Comparison of ENCODE assay signal across 19 cellular contexts in the genomic region with DNA sequence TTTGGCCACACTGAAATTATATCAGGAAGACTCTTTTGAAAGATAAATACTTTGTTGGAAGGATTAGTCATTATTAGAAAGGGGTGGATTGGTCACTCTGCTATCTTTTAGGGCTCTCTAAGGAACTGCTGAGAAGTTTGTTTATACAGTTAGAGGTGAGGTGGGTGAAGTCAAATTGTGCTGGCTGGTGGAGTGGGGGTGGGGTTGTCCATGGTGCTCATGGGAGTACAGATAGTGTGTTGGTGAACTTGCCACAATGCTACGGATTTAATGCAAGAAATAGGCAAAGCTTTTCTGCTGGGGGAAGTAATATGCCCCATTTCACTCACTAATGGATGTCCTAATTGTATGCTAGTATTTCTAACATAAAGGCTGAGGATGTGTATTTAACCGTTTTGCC. TPM values are rescaled to one million over a fixed set of nuclear protein-coding genes. Genes with fewer than 3 reads are reported as not detected.
DNase-seq lines count a peak whose midpoint lies in the region; ATAC-seq, FAIRE-seq and TF ChIP-seq lines count a peak whose summit lies in the region.
"Had no signal": no experiment of that assay in that cellular context is flagged by ENCODE, and none has a peak within 500 bp of the region (broad histone marks: within the 10 kb centered on the region; RNA-seq: fewer than 3 reads in every experiment).

No MANE protein-coding gene starts in this region.

- BruUV-seq in HepG2 (replicated peaks; lab: Mats Ljungman, UMichigan): no TSS peak

- H3K27ac ChIP-seq in liver (ENCODE audit: low read depth in 1 of 2, low read length in 2 of 2): peak overlapping the region; percentile 68 to 87
- H3K27ac ChIP-seq in HepG2 (ENCODE audit: extremely low read length, insufficient read depth, low read length): no peak overlapping the region
- H3K27ac ChIP-seq in substantia nigra (ENCODE audit: low read depth, low read length, poor library complexity, severe bottlenecking): no peak overlapping the region
- H3K27ac ChIP-seq: WERI-Rb-1 had no signal

- DNase-seq in HepG2 (ENCODE audit: low spot score) (no peak), naive B cell (no peak), urothelium cell line (ENCODE audit: low spot score) (no peak), substantia nigra (lab: John Stamatoyannopoulos, UW) (no peak), left colon (no peak), epidermal melanocyte (ENCODE audit: insufficient read length, low spot score) (no peak)
- no peak for DNase-seq in activated T-helper 1 cell treated with anti-CD3 and anti-CD28 coated beads, Interleukin-12 subunit alpha, Interleukin-12 subunit beta, Interleukin-2, Interleukin-4 antibody, amounts not matched to agents 30 ng/mL and 10 ng/mL and 1 ng/mL, durations not matched to agents 14 hours and 24 hours and 36 hours (ENCODE audit: low spot score)
- DNase-seq: activated naive CD4-positive, alpha-beta T cell treated with anti-CD3 and anti-CD28 coated beads, Interleukin-2, amount 50 U/mL, for 16 hours; caudate nucleus; DMS 273 treated with DMSO at 0.1 percent for 48 hours; head of caudate nucleus; KG1; naive thymus-derived CD8-positive, alpha-beta T cell; NCI-H1417 treated with DMSO at 0.1 percent for 48 hours; NCI-H226; stimulated activated CD4-positive, alpha-beta T cell treated with anti-CD3 and anti-CD28 coated beads, Interleukin-4, amount 100 ng/mL, for 4 hours; WERI-Rb-1 had no signal

- no peak for TF ChIP-seq CTCF in liver (IDR thresholded peaks at IDR 0.05; ENCODE audit: low read depth, low read length, missing input control)
- no peak for TF ChIP-seq CTCF in HepG2 (CRISPR knock-in tag; IDR thresholded peaks at IDR 0.05)

- TF ChIP-seq RAD21 in liver (IDR thresholded peaks at IDR 0.05) (no peak), HepG2 (CRISPR knock-in tag; IDR thresholded peaks at IDR 0.05) (no peak)

- H3K9ac ChIP-seq in liver (ENCODE audit: low read depth in 1 of 2, low read length in 2 of 2) (no peak overlapping the region), HepG2 (ENCODE audit: insufficient read depth, low read depth, low read length) (no peak overlapping the region)

- peak overlapping the region; percentile 29 for H3K27ac Mint-ChIP-seq in activated T-helper 1 cell treated with anti-CD3 and anti-CD28 coated beads, Interleukin-12 subunit alpha, Interleukin-12 subunit beta, Interleukin-2, Interleukin-4 antibody, amounts not matched to agents 30 ng/mL and 10 ng/mL and 1 ng/mL, durations not matched to agents 14 hours and 24 hours and 36 hours
- peak overlapping the region in 5 of 6 donors; percentile 30 to 94 (median 86) for H3K27ac Mint-ChIP-seq in naive B cell

- no peak overlapping the region for H2AFZ ChIP-seq in HepG2 (ENCODE audit: low read length)

- H3K4me2 ChIP-seq in HepG2 (ENCODE audit: low read depth, low read length): no peak overlapping the region

- no peaks in the 10 kb centered on the region for H3K9me3 ChIP-seq in liver (ENCODE audit: control insufficient read depth in 4 of 4, low read length in 3 of 4)
- no peaks in the 10 kb centered on the region for H3K9me3 ChIP-seq in HepG2 (ENCODE audit: low read length)

- H3K4me3 ChIP-seq in liver (ENCODE audit: low read depth in 1 of 3, low read length in 3 of 3) (no peak overlapping the region), HepG2 (replicated peaks in 1 of 3; ENCODE audit: insufficient read depth in 1 of 3, low read depth in 2 of 3, low read length in 3 of 3) (no peak overlapping the region)
- H3K4me3 ChIP-seq: HAP-1 had no signal

- H3K79me2 ChIP-seq in HepG2 (ENCODE audit: insufficient read depth, low read length): peaks cover 28% of the 10 kb centered on the region

- no peak for ATAC-seq in HepG2
- ATAC-seq in naive B cell (ENCODE audit: low read depth in 2 of 2): no peak
- ATAC-seq in left colon: no peak
- ATAC-seq: naive thymus-derived CD8-positive, alpha-beta T cell had no signal

- H3K4me1 Mint-ChIP-seq in activated T-helper 1 cell treated with anti-CD3 and anti-CD28 coated beads, Interleukin-12 subunit alpha, Interleukin-12 subunit beta, Interleukin-2, Interleukin-4 antibody, amounts not matched to agents 30 ng/mL and 10 ng/mL and 1 ng/mL, durations not matched to agents 14 hours and 24 hours and 36 hours (ENCODE audit: low read depth): peaks cover 93% of the 10 kb centered on the region
- H3K4me1 Mint-ChIP-seq in naive B cell: peaks cover 74 to 99% (median 96%) of the 10 kb centered on the region in 3 donors

- peaks cover 12% of the 10 kb centered on the region for H3K9me3 Mint-ChIP-seq in activated T-helper 1 cell treated with anti-CD3 and anti-CD28 coated beads, Interleukin-12 subunit alpha, Interleukin-12 subunit beta, Interleukin-2, Interleukin-4 antibody, amounts not matched to agents 30 ng/mL and 10 ng/mL and 1 ng/mL, durations not matched to agents 14 hours and 24 hours and 36 hours
- H3K9me3 Mint-ChIP-seq in naive B cell: peaks cover 2 to 18% (median 10%) of the 10 kb centered on the region in 7 donors

- peaks cover 42% of the 10 kb centered on the region for H3K36me3 Mint-ChIP-seq in activated T-helper 1 cell treated with anti-CD3 and anti-CD28 coated beads, Interleukin-12 subunit alpha, Interleukin-12 subunit beta, Interleukin-2, Interleukin-4 antibody, amounts not matched to agents 30 ng/mL and 10 ng/mL and 1 ng/mL, durations not matched to agents 14 hours and 24 hours and 36 hours (ENCODE audit: low read depth)
- peaks cover 17 to 29% of the 10 kb centered on the region in 2 donors for H3K36me3 Mint-ChIP-seq in naive B cell

- in situ Hi-C loops in HepG2 (cut with HindIII; ENCODE audit: extremely low pct_ligation_motif_present, low pct_unique_long_range_greater_than_20kb): no loop called here

- no peak for TF ChIP-seq POLR2A in HepG2 (IDR thresholded peaks at IDR 0.05; ENCODE audit: insufficient read depth in 1 of 2, low read depth in 2 of 2, low read length in 2 of 2)

- CTCF ChIA-PET in HepG2 (lab: Yijun Ruan, JAX; ENCODE audit: low intra/inter-chr PET ratio, low total read pairs): no interaction called here

- POLR2A ChIA-PET in HepG2 (lab: Yijun Ruan, JAX): interaction anchor here (1.7 to 2.2 kb wide), 2 partner anchors 16 to 36 kb away, joined by 5 read pairs; a partner anchor contains a TSS

- FAIRE-seq in HepG2 (lab: Jason Lieb, UNC) (no peak), urothelium cell line (lab: Jason Lieb, UNC) (peak; percentile 42)

- no peaks in the 10 kb centered on the region for H4K20me1 ChIP-seq in HepG2 (ENCODE audit: insufficient read depth, low read length)

- H3K36me3 ChIP-seq in liver (ENCODE audit: control insufficient read depth in 4 of 4, insufficient read depth in 3 of 4, low read depth in 1 of 4, low read length in 3 of 4) (no peaks in the 10 kb centered on the region), HepG2 (replicated peaks in 1 of 2; ENCODE audit: control insufficient read depth in 1 of 2, insufficient read depth in 2 of 2, low read length in 2 of 2) (no peaks in the 10 kb centered on the region)
- H3K36me3 ChIP-seq: HAP-1 had no signal

- no peaks in the 10 kb centered on the region for H3K27me3 Mint-ChIP-seq in activated T-helper 1 cell treated with anti-CD3 and anti-CD28 coated beads, Interleukin-12 subunit alpha, Interleukin-12 subunit beta, Interleukin-2, Interleukin-4 antibody, amounts not matched to agents 30 ng/mL and 10 ng/mL and 1 ng/mL, durations not matched to agents 14 hours and 24 hours and 36 hours (ENCODE audit: insufficient read depth)
- H3K27me3 Mint-ChIP-seq in naive B cell: no peaks in the 10 kb centered on the region
- H3K27me3 Mint-ChIP-seq: naive thymus-derived CD8-positive, alpha-beta T cell had no signal

- no peak overlapping the region for H3K4me3 Mint-ChIP-seq in activated T-helper 1 cell treated with anti-CD3 and anti-CD28 coated beads, Interleukin-12 subunit alpha, Interleukin-12 subunit beta, Interleukin-2, Interleukin-4 antibody, amounts not matched to agents 30 ng/mL and 10 ng/mL and 1 ng/mL, durations not matched to agents 14 hours and 24 hours and 36 hours
- H3K4me3 Mint-ChIP-seq in naive B cell: peak overlapping the region in 5 of 8 donors; percentile 14 to 85 (median 52)
- H3K4me3 Mint-ChIP-seq: naive thymus-derived CD8-positive, alpha-beta T cell had no signal

- peaks cover 22 to 68% (median 46%) of the 10 kb centered on the region in 4 donors for H3K4me1 ChIP-seq in liver (ENCODE audit: control insufficient read depth in 4 of 4, insufficient read depth in 4 of 4, low read length in 3 of 4)
- H3K4me1 ChIP-seq in HepG2 (ENCODE audit: insufficient read depth, low read length): peaks cover 68% of the 10 kb centered on the region
- H3K4me1 ChIP-seq: HAP-1 had no signal

- 86% methylated on average over 2 of the region's 2 CpGs for WGBS in liver
- 96% methylated on average over 2 of the region's 2 CpGs for WGBS in HepG2 (ENCODE audit: low lambda C conversion rate)

- H3K27me3 ChIP-seq in liver (ENCODE audit: control insufficient read depth in 4 of 4, insufficient read depth in 4 of 4, low read length in 3 of 4) (no peaks in the 10 kb centered on the region), HepG2 (ENCODE audit: control insufficient read depth in 1 of 2, insufficient read depth in 2 of 2, low read length in 2 of 2) (no peaks in the 10 kb centered on the region)

- intact Hi-C loops in HepG2 (cut with micrococcal nuclease; ENCODE audit: unreplicated experiment): loop anchor here (5.0 kb wide), 1 partner anchor 75 kb away; no protein-coding TSS in a partner anchor
- intact Hi-C loops in activated T-helper 1 cell treated with anti-CD3 and anti-CD28 coated beads, Interleukin-12 subunit alpha, Interleukin-12 subunit beta, Interleukin-2, Interleukin-4 antibody, amounts not matched to agents 30 ng/mL and 10 ng/mL and 1 ng/mL, durations not matched to agents 14 hours and 24 hours and 36 hours (cut with micrococcal nuclease): no loop called here
- intact Hi-C loops in left colon (cut with DNase I, micrococcal nuclease): no loop called here

- TF ChIP-seq EP300 in HepG2 (IDR thresholded peaks at IDR 0.05; ENCODE audit: low read depth in 2 of 2, low read length in 2 of 2) (no peak), HepG2 (CRISPR knock-in tag; IDR thresholded peaks at IDR 0.05; ENCODE audit: borderline replicate concordance) (no peak)

RNA-seq across cellular contexts. Expression of a gene that starts 35.8 kb away (rescaled TPM):
- total RNA-seq in liver: 10 to 100 TPM in 1 of 2 donors, 1 to 10 TPM in 1; 7.9 to 10.8 TPM
- polyA plus RNA-seq in liver: 1 to 10 TPM; 6.8 to 7.4 TPM
- 4.8 and 7.2 TPM in 2 replicates for total RNA-seq in HepG2 (2016; rRNA removed; fragmentation: Illumina TruSeq; extraction: Trizol)
- 0.53 and 0.71 TPM in 2 replicates for total RNA-seq in HepG2 (2016; cell fraction: cytosol; rRNA removed; fragmentation: Illumina TruSeq; extraction: Trizol; ENCODE audit: low read depth)
- total RNA-seq in HepG2 (2016; cell fraction: insoluble cytoplasmic fraction; rRNA removed; fragmentation: Illumina TruSeq; extraction: Trizol): 3.7 and 7.0 TPM in 2 replicates
- total RNA-seq in HepG2 (2016; cell fraction: membrane; rRNA removed; fragmentation: Illumina TruSeq; extraction: Trizol): 2.4 and 2.6 TPM in 2 replicates
- total RNA-seq in HepG2 (2016; cell fraction: nucleus; rRNA removed; fragmentation: Illumina TruSeq; extraction: Trizol): 11.6 and 12.8 TPM in 2 replicates
- 7.4 and 9.4 TPM in 2 replicates for polyA plus RNA-seq in HepG2 (2011; rRNA removed)
- polyA plus RNA-seq in HepG2 (2011; cell fraction: cytosol; rRNA removed): 3.9 and 4.6 TPM in 2 replicates
- polyA plus RNA-seq in HepG2 (2011; cell fraction: nucleus; rRNA removed): 17.5 and 19.4 TPM in 2 replicates
- polyA plus RNA-seq in HepG2 (2012): 5.8 and 6.9 TPM in 2 replicates
- polyA plus RNA-seq in HepG2 (2016; cell fraction: cytosol; fragmentation: Illumina TruSeq; extraction: Trizol; ENCODE audit: low read depth): 0.43 and 0.46 TPM in 2 replicates
- polyA plus RNA-seq in HepG2 (2016; cell fraction: insoluble cytoplasmic fraction; fragmentation: Illumina TruSeq; extraction: Trizol; ENCODE audit: low read depth): 3.1 and 3.3 TPM in 2 replicates
- polyA plus RNA-seq in HepG2 (2016; cell fraction: membrane; fragmentation: Illumina TruSeq; extraction: Trizol; ENCODE audit: low read depth): 0.96 and 1.2 TPM in 2 replicates
- 14.7 and 15.5 TPM in 2 replicates for polyA plus RNA-seq in HepG2 (2016; cell fraction: nucleus; fragmentation: Illumina TruSeq; extraction: Trizol; ENCODE audit: insufficient read depth, low read depth)
- 7.6 and 16.1 TPM in 2 replicates for polyA minus RNA-seq in HepG2 (2011; rRNA and poly(A)+ RNA removed; ENCODE audit: low replicate concordance)
- 5.3 and 6.9 TPM in 2 replicates for polyA minus RNA-seq in HepG2 (2011; cell fraction: cytosol; rRNA and poly(A)+ RNA removed)
- polyA minus RNA-seq in HepG2 (2011; cell fraction: nucleus; rRNA and poly(A)+ RNA removed): 12.5 and 13.1 TPM in 2 replicates
- total RNA-seq in activated T-helper 1 cell treated with anti-CD3 and anti-CD28 coated beads, Interleukin-12 subunit alpha, Interleukin-12 subunit beta, Interleukin-2, Interleukin-4 antibody, amounts not matched to agents 30 ng/mL and 10 ng/mL and 1 ng/mL, durations not matched to agents 14 hours and 24 hours and 36 hours: 91.3 and 94.3 TPM in 2 replicates
- 10 to 100 TPM; 16.1 to 22.8 (median 19.4) TPM for polyA plus RNA-seq in naive B cell (ENCODE audit: low read depth in 6 of 6)
- 10 to 100 TPM; 73.8 to 98.9 TPM for total RNA-seq in left colon

Comparison
In these comparisons a context has a peak if more than half of its experiments do, and no peak if none do; other contexts are left out.
1. H3K27ac ChIP-seq: peak in liver (2 of 2); none in HepG2 (single experiment) and substantia nigra (single experiment).